9 cellular contexts compared by ENCODE assay signal in genomic region chr10:124697837-124698559, GRCh38. TPM values are rescaled to one million over a fixed set of nuclear protein-coding genes. Genes with fewer than 3 reads are reported as not detected.
DNase-seq lines count a peak whose midpoint lies in the region; ATAC-seq lines count a peak whose summit lies in the region.
"Had no signal": no experiment of that assay in that cellular context is flagged by ENCODE, and none has a peak within 500 bp of the region (broad histone marks: within the 10 kb centered on the region; RNA-seq: fewer than 3 reads in every experiment).

No MANE protein-coding gene starts in this region.

- H3K27ac Mint-ChIP-seq in CD4-positive, alpha-beta memory T cell: peak overlapping the region; percentile 92 to 99 (median 97)
- H3K27ac Mint-ChIP-seq in activated T-helper 1 cell treated with anti-CD3 and anti-CD28 coated beads, Interleukin-12 subunit alpha, Interleukin-12 subunit beta, Interleukin-2, Interleukin-4 antibody, amounts not matched to agents 30 ng/mL and 10 ng/mL and 1 ng/mL, durations not matched to agents 14 hours and 24 hours and 36 hours: peak overlapping the region; percentile 98
- H3K27ac Mint-ChIP-seq in naive thymus-derived CD4-positive, alpha-beta T cell: peak overlapping the region; percentile 84 to 97 (median 91)

- ATAC-seq in naive thymus-derived CD4-positive, alpha-beta T cell: peak; percentile 68
- ATAC-seq in GM19351 (IDR thresholded peaks at IDR 0.05; ENCODE audit: unreplicated experiment) (no peak), HG03095 (IDR thresholded peaks at IDR 0.05; ENCODE audit: unreplicated experiment) (no peak)
- ATAC-seq: right lobe of liver had no signal

- peaks cover 100% of the 10 kb centered on the region for H3K4me1 ChIP-seq in CD4-positive, alpha-beta memory T cell (ENCODE audit: insufficient read depth, low read length)
- peaks cover 66 to 90% of the 10 kb centered on the region in 2 donors for H3K4me1 ChIP-seq in naive thymus-derived CD4-positive, alpha-beta T cell (ENCODE audit: control insufficient read depth in 2 of 2, insufficient read depth in 2 of 2, low read length in 2 of 2)

- no peaks in the 10 kb centered on the region for H3K27me3 Mint-ChIP-seq in CD4-positive, alpha-beta memory T cell
- H3K27me3 Mint-ChIP-seq in activated T-helper 1 cell treated with anti-CD3 and anti-CD28 coated beads, Interleukin-12 subunit alpha, Interleukin-12 subunit beta, Interleukin-2, Interleukin-4 antibody, amounts not matched to agents 30 ng/mL and 10 ng/mL and 1 ng/mL, durations not matched to agents 14 hours and 24 hours and 36 hours (ENCODE audit: insufficient read depth): no peaks in the 10 kb centered on the region
- no peaks in the 10 kb centered on the region for H3K27me3 Mint-ChIP-seq in naive thymus-derived CD4-positive, alpha-beta T cell

- intact Hi-C loops in CD4-positive, alpha-beta memory T cell (cut with micrococcal nuclease): loop anchor here (2.0 kb wide), 1 partner anchor 49 kb away; no protein-coding TSS in a partner anchor
- intact Hi-C loops in activated T-helper 1 cell treated with anti-CD3 and anti-CD28 coated beads, Interleukin-12 subunit alpha, Interleukin-12 subunit beta, Interleukin-2, Interleukin-4 antibody, amounts not matched to agents 30 ng/mL and 10 ng/mL and 1 ng/mL, durations not matched to agents 14 hours and 24 hours and 36 hours (cut with micrococcal nuclease): loop anchor here (2.0 to 10.0 kb wide), 2 partner anchors 49 to 463 kb away; no protein-coding TSS in a partner anchor
- intact Hi-C loops in naive thymus-derived CD4-positive, alpha-beta T cell (cut with micrococcal nuclease): loop anchor here in 1 of 2 donors (2.0 kb wide), 1 partner anchor 43 kb away; no protein-coding TSS in a partner anchor

- peaks cover 10% of the 10 kb centered on the region for H3K36me3 ChIP-seq in CD4-positive, alpha-beta memory T cell (ENCODE audit: insufficient read depth, low read length)
- peaks cover 2% of the 10 kb centered on the region; the same call in 1 of the 2 replicates for H3K36me3 ChIP-seq in H7 (replicated peaks; ENCODE audit: control insufficient read depth, insufficient read depth, low read length)
- H3K36me3 ChIP-seq in naive thymus-derived CD4-positive, alpha-beta T cell (ENCODE audit: control insufficient read depth in 2 of 3, insufficient read depth in 3 of 3, low read length in 3 of 3): peaks cover 0 to 4% (median 0%) of the 10 kb centered on the region in 3 experiments

- no peaks in the 10 kb centered on the region for H3K27me3 ChIP-seq in CD4-positive, alpha-beta memory T cell (ENCODE audit: insufficient read depth, low read length)
- no peaks in the 10 kb centered on the region for H3K27me3 ChIP-seq in H7 (ENCODE audit: control insufficient read depth, insufficient read depth, low read length)
- no peaks in the 10 kb centered on the region for H3K27me3 ChIP-seq in naive thymus-derived CD4-positive, alpha-beta T cell (ENCODE audit: control insufficient read depth in 2 of 2, insufficient read depth in 2 of 2, low read length in 2 of 2)
- H3K27me3 ChIP-seq: right lobe of liver had no signal

- peaks cover 27 to 51% of the 10 kb centered on the region in 2 donors for H3K36me3 Mint-ChIP-seq in CD4-positive, alpha-beta memory T cell
- peaks cover 56% of the 10 kb centered on the region for H3K36me3 Mint-ChIP-seq in activated T-helper 1 cell treated with anti-CD3 and anti-CD28 coated beads, Interleukin-12 subunit alpha, Interleukin-12 subunit beta, Interleukin-2, Interleukin-4 antibody, amounts not matched to agents 30 ng/mL and 10 ng/mL and 1 ng/mL, durations not matched to agents 14 hours and 24 hours and 36 hours (ENCODE audit: low read depth)
- peaks cover 11 to 51% (median 18%) of the 10 kb centered on the region in 5 donors for H3K36me3 Mint-ChIP-seq in naive thymus-derived CD4-positive, alpha-beta T cell

- peak; percentile 40 to 79 (median 50) for DNase-seq in CD4-positive, alpha-beta memory T cell
- DNase-seq in H7 (peak; percentile 79), T-helper 9 cell (no peak), GF-D8 (lab: John Stamatoyannopoulos, UW) (no peak)
- peak; percentile 52 for DNase-seq in activated T-helper 1 cell treated with anti-CD3 and anti-CD28 coated beads, Interleukin-12 subunit alpha, Interleukin-12 subunit beta, Interleukin-2, Interleukin-4 antibody, amounts not matched to agents 30 ng/mL and 10 ng/mL and 1 ng/mL, durations not matched to agents 14 hours and 24 hours and 36 hours (ENCODE audit: low spot score)
- peak in 4 of 9 donors; percentile 12 to 50 (median 41) for DNase-seq in naive thymus-derived CD4-positive, alpha-beta T cell

- peaks cover 0 to 2% (median 0%) of the 10 kb centered on the region in 8 donors for H3K9me3 Mint-ChIP-seq in CD4-positive, alpha-beta memory T cell
- H3K9me3 Mint-ChIP-seq in activated T-helper 1 cell treated with anti-CD3 and anti-CD28 coated beads, Interleukin-12 subunit alpha, Interleukin-12 subunit beta, Interleukin-2, Interleukin-4 antibody, amounts not matched to agents 30 ng/mL and 10 ng/mL and 1 ng/mL, durations not matched to agents 14 hours and 24 hours and 36 hours: no peaks in the 10 kb centered on the region
- H3K9me3 Mint-ChIP-seq in naive thymus-derived CD4-positive, alpha-beta T cell: no peaks in the 10 kb centered on the region

- peak overlapping the region; percentile 20 to 96 (median 80) for H3K4me3 Mint-ChIP-seq in CD4-positive, alpha-beta memory T cell
- H3K4me3 Mint-ChIP-seq in activated T-helper 1 cell treated with anti-CD3 and anti-CD28 coated beads, Interleukin-12 subunit alpha, Interleukin-12 subunit beta, Interleukin-2, Interleukin-4 antibody, amounts not matched to agents 30 ng/mL and 10 ng/mL and 1 ng/mL, durations not matched to agents 14 hours and 24 hours and 36 hours: peak overlapping the region; percentile 76
- H3K4me3 Mint-ChIP-seq in naive thymus-derived CD4-positive, alpha-beta T cell: peak overlapping the region in 9 of 10 donors; percentile 53 to 82 (median 73)

- H3K27ac ChIP-seq in CD4-positive, alpha-beta memory T cell (ENCODE audit: low read depth, low read length): peak overlapping the region; percentile 90
- H3K27ac ChIP-seq in naive thymus-derived CD4-positive, alpha-beta T cell (ENCODE audit: low read depth, low read length): peak overlapping the region; percentile 67
- H3K27ac ChIP-seq: right lobe of liver had no signal

- H3K9me3 ChIP-seq in CD4-positive, alpha-beta memory T cell (ENCODE audit: control insufficient read depth in 1 of 2, low read length in 2 of 2): no peaks in the 10 kb centered on the region
- H3K9me3 ChIP-seq in naive thymus-derived CD4-positive, alpha-beta T cell (ENCODE audit: control insufficient read depth in 2 of 3, low read length in 3 of 3): no peaks in the 10 kb centered on the region
- H3K9me3 ChIP-seq: right lobe of liver had no signal

- CTCF ChIA-PET in CD4-positive, alpha-beta memory T cell (lab: Charles Lee; ENCODE audit: partially characterized antibody): interaction anchor here (1.3 to 3.8 kb wide), 8 partner anchors 10 to 70 kb away, joined by 4 to 49 read pairs (median 16); no protein-coding TSS in a partner anchor
- CTCF ChIA-PET in naive thymus-derived CD4-positive, alpha-beta T cell (lab: Charles Lee): interaction anchor here (1.2 to 2.2 kb wide), 5 partner anchors 8 to 49 kb away, joined by 3 to 16 read pairs (median 8); no protein-coding TSS in a partner anchor

- peaks cover 69 to 100% (median 93%) of the 10 kb centered on the region in 4 donors for H3K4me1 Mint-ChIP-seq in CD4-positive, alpha-beta memory T cell
- H3K4me1 Mint-ChIP-seq in activated T-helper 1 cell treated with anti-CD3 and anti-CD28 coated beads, Interleukin-12 subunit alpha, Interleukin-12 subunit beta, Interleukin-2, Interleukin-4 antibody, amounts not matched to agents 30 ng/mL and 10 ng/mL and 1 ng/mL, durations not matched to agents 14 hours and 24 hours and 36 hours (ENCODE audit: low read depth): peaks cover 96% of the 10 kb centered on the region
- peaks cover 73 to 96% (median 94%) of the 10 kb centered on the region in 7 donors for H3K4me1 Mint-ChIP-seq in naive thymus-derived CD4-positive, alpha-beta T cell

- H3K4me3 ChIP-seq in CD4-positive, alpha-beta memory T cell (ENCODE audit: low read length in 2 of 2): peak overlapping the region; percentile 11 to 30
- H3K4me3 ChIP-seq in H7 (ENCODE audit: insufficient read depth, low read depth, low read length): no peak overlapping the region
- H3K4me3 ChIP-seq in naive thymus-derived CD4-positive, alpha-beta T cell (ENCODE audit: low read length): no peak overlapping the region
- H3K4me3 ChIP-seq: right lobe of liver had no signal

- POLR2A ChIA-PET in CD4-positive, alpha-beta memory T cell (lab: Charles Lee; ENCODE audit: partially characterized antibody): interaction anchor here (0.9 to 15.3 kb wide), 15 partner anchors 9 to 86 kb away, joined by 3 to 544 read pairs (median 13); no protein-coding TSS in a partner anchor
- POLR2A ChIA-PET in naive thymus-derived CD4-positive, alpha-beta T cell (lab: Charles Lee): interaction anchor here (0.6 to 15.1 kb wide), 6 partner anchors 8 to 30 kb away, joined by 3 to 271 read pairs (median 6); no protein-coding TSS in a partner anchor

RNA-seq across cellular contexts. Expression of gene FAM53B, which starts 46.2 kb away (rescaled TPM):
- 10 to 100 TPM; 57.3 to 60.7 TPM for total RNA-seq in CD4-positive, alpha-beta memory T cell
- polyA plus RNA-seq in CD4-positive, alpha-beta memory T cell: 10 to 100 TPM in 1 of 2 donors, 1 to 10 TPM in 1; 7.3 to 42.5 TPM
- 37.4 and 40.8 TPM in 2 replicates for total RNA-seq in H7 (2014; rRNA removed; shearing (Covaris generic))
- total RNA-seq in activated T-helper 1 cell treated with anti-CD3 and anti-CD28 coated beads, Interleukin-12 subunit alpha, Interleukin-12 subunit beta, Interleukin-2, Interleukin-4 antibody, amounts not matched to agents 30 ng/mL and 10 ng/mL and 1 ng/mL, durations not matched to agents 14 hours and 24 hours and 36 hours: 31.8 and 32.7 TPM in 2 replicates
- 10 to 100 TPM; 25.5 to 51.5 (median 28.6) TPM for total RNA-seq in naive thymus-derived CD4-positive, alpha-beta T cell
- 10 to 100 TPM in 1 of 2 donors, 1 to 10 TPM in 1; 3.9 to 18.8 TPM for polyA plus RNA-seq in naive thymus-derived CD4-positive, alpha-beta T cell

Comparison
In these comparisons a context has a peak if more than half of its experiments do, and no peak if none do; other contexts are left out.
1. DNase-seq: peak in CD4-positive, alpha-beta memory T cell (5 of 5), H7 (single experiment) and activated T-helper 1 cell treated with anti-CD3 and anti-CD28 coated beads, Interleukin-12 subunit alpha, Interleukin-12 subunit beta, Interleukin-2, Interleukin-4 antibody, amounts not matched to agents 30 ng/mL and 10 ng/mL and 1 ng/mL, durations not matched to agents 14 hours and 24 hours and 36 hours (single experiment); none in T-helper 9 cell (single experiment) and GF-D8 (single experiment).
2. H3K4me3 ChIP-seq: peak in CD4-positive, alpha-beta memory T cell (2 of 2); none in H7 (single experiment) and naive thymus-derived CD4-positive, alpha-beta T cell (single experiment).
3. Peak in every context shown above with its lines, with median percentiles within 50 percentile points of each other: H3K27ac Mint-ChIP-seq and H3K4me3 Mint-ChIP-seq.